In genomic region chr19:27676334-27676733, GRCh38 we compare ENCODE assay signal across 21 cellular contexts.
"Had no signal": no experiment of that assay in that cellular context is flagged by ENCODE, and none has a peak within 500 bp of the region (broad histone marks: within the 10 kb centered on the region; RNA-seq: fewer than 3 reads in every experiment).

No MANE protein-coding gene starts in this region.

- ATAC-seq: esophagus mucosa; gastroesophageal sphincter; left colon; natural killer cell treated with Interleukin-12 subunit alpha and Interleukin-12 subunit beta and Interleukin-15 and Interleukin-18, amount 100 ng/mL, for 72 hours had no signal

- H3K4me1 ChIP-seq: gastroesophageal sphincter, neural progenitor cell, sigmoid colon had no signal

- H3K27ac Mint-ChIP-seq: natural killer cell treated with Interleukin-12 subunit alpha and Interleukin-12 subunit beta and Interleukin-15 and Interleukin-18, amount 100 ng/mL, for 72 hours; neural progenitor cell had no signal

- H3K27me3 Mint-ChIP-seq: central memory CD8-positive, alpha-beta T cell; natural killer cell treated with Interleukin-12 subunit alpha and Interleukin-12 subunit beta and Interleukin-15 and Interleukin-18, amount 100 ng/mL, for 72 hours had no signal

- DNase-seq: cortex of kidney; dorsolateral prefrontal cortex; effector CD8-positive, alpha-beta T cell; glutamatergic neuron; left colon; midbrain; nucleus accumbens; psoas muscle; retina; sigmoid colon; small intestine; stimulated activated CD4-positive, alpha-beta T cell treated with anti-CD3 and anti-CD28 coated beads, Interleukin-12 subunit alpha, Interleukin-12 subunit beta, amount 100 ng/mL, for 4 hours; stimulated activated CD4-positive, alpha-beta T cell treated with anti-CD3 and anti-CD28 coated beads, Interleukin-2, amount 100 ng/mL, for 48 hours; stimulated activated naive CD4-positive, alpha-beta T cell treated with Interleukin-2 at 50 U/mL for 16 hours; trophoblast cell had no signal

- H3K4me3 Mint-ChIP-seq: central memory CD8-positive, alpha-beta T cell; natural killer cell treated with Interleukin-12 subunit alpha and Interleukin-12 subunit beta and Interleukin-15 and Interleukin-18, amount 100 ng/mL, for 72 hours; neural progenitor cell had no signal

- H3K4me3 ChIP-seq: dorsolateral prefrontal cortex, gastroesophageal sphincter, hepatocyte, neural progenitor cell, psoas muscle, sigmoid colon had no signal

- H3K4me1 Mint-ChIP-seq: central memory CD8-positive, alpha-beta T cell; neural progenitor cell had no signal

- H3K9ac ChIP-seq: neural progenitor cell had no signal

- H3K9me3 ChIP-seq: psoas muscle had no signal

- H3K36me3 ChIP-seq: gastroesophageal sphincter, neural progenitor cell, sigmoid colon had no signal

- H3K27me3 ChIP-seq: gastroesophageal sphincter, hepatocyte, neural progenitor cell, sigmoid colon had no signal

- H3K27ac ChIP-seq: dorsolateral prefrontal cortex, gastroesophageal sphincter, hepatocyte, neural progenitor cell, psoas muscle, sigmoid colon had no signal
